Comparison of ENCODE assay signal across 8 cellular contexts in the genomic region with DNA sequence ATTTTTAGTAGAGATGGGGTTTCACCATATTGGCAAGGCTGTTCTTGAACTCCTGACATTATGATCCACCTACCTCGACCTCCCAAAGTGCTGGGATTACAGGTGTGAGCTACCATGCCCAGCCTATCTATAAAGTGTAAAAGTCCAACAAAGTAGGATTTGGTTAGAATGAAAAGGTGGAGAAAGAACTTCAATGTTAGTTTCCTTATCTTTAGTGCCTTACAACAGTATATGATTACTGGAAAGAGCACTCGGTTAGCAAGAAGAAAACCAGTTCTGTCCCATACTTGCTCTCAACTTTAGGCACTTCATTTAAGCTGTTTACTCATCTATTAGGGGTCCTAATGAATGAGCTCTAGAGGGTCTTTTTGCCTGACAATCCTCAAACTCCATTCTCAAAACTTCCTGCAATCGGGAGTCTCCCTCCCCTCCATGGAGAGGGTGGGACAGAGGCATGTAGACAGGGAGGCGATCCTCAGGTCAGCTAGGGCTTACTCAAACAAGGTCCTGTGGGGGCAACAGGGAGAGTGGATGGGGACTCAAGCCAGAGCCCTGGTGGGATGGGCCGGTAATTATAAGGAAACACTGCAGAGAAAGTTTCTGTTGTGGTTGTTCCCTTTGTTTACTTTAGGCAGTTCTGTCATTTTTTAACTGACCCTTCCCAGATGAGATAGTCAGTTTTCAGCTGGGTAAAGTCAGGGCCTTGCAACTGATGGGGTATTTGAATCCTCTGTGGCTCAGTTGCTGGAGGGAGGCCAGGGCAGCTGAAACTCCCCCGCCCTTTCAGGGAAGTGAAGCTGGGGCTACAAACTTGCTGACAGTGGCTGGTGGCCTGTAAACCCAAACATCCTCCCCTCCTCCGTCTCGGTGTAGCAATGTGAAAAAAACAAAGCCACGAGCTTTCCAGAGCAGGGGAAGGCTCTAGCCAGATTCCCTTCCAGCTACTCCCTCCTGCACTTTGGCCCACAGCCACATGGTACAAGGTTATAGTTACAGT.
DNase-seq lines count a peak whose midpoint lies in the region; ATAC-seq, FAIRE-seq and TF ChIP-seq lines count a peak whose summit lies in the region.
"Not testable (repeated sequence)": the region's sequence is repeated elsewhere in the genome, so short reads cannot be mapped to it uniquely, and the experiment has no call there.

No MANE protein-coding gene starts in this region.

- H3K4me1 ChIP-seq in gastroesophageal sphincter, right lobe of liver, upper lobe of left lung: not testable (repeated sequence)

- no CpG with 5 or more reads among the region's 9 CpGs for WGBS in gastroesophageal sphincter (ENCODE audit: low coverage in 1 of 2), 2 donors
- WGBS in right lobe of liver (ENCODE audit: insufficient coverage, low coverage, low lambda C conversion rate, missing lambda C conversion rate): no CpG with 5 or more reads among the region's 9 CpGs
- no CpG with 5 or more reads among the region's 9 CpGs for WGBS in upper lobe of left lung, 2 donors

- not testable (repeated sequence) for TF ChIP-seq POLR2A in GM12891 (IDR thresholded peaks at IDR 0.05; ENCODE audit: low read depth, low read length); gastroesophageal sphincter (IDR thresholded peaks at IDR 0.05); right lobe of liver (IDR thresholded peaks at IDR 0.05); upper lobe of left lung (IDR thresholded peaks at IDR 0.05)

- DNase-seq in GM12891 (ENCODE audit: insufficient read length, low spot score); GM19239 (ENCODE audit: insufficient read length, low spot score); HTR-8/SVneo (ENCODE audit: insufficient read length, low spot score); right lobe of liver; upper lobe of left lung: not testable (repeated sequence)

- not testable (repeated sequence) for H3K9me3 ChIP-seq in gastroesophageal sphincter, right lobe of liver, upper lobe of left lung

- ATAC-seq in GM21723 (IDR thresholded peaks at IDR 0.05; ENCODE audit: unreplicated experiment) (peak; percentile 55), HG02981 (IDR thresholded peaks at IDR 0.05; ENCODE audit: unreplicated experiment) (peak; percentile 67), gastroesophageal sphincter (peak; percentile 78), right lobe of liver (peak; percentile 69 to 81 (median 78)), upper lobe of left lung (ENCODE audit: low FRiP score in 2 of 2) (peak; percentile 74 to 87)

- H3K4me3 ChIP-seq in gastroesophageal sphincter, right lobe of liver, upper lobe of left lung: not testable (repeated sequence)

- intact Hi-C loops in right lobe of liver (cut with DNase I): not testable (repeated sequence)

- H3K36me3 ChIP-seq in gastroesophageal sphincter, right lobe of liver, upper lobe of left lung: not testable (repeated sequence)

- not testable (repeated sequence) for H3K27me3 ChIP-seq in gastroesophageal sphincter, right lobe of liver, upper lobe of left lung

- TF ChIP-seq CTCF in gastroesophageal sphincter (IDR thresholded peaks at IDR 0.05); right lobe of liver (IDR thresholded peaks at IDR 0.05); upper lobe of left lung (IDR thresholded peaks at IDR 0.05): not testable (repeated sequence)

- FAIRE-seq in GM12891 (lab: Jason Lieb, UNC): peak; percentile 94
- FAIRE-seq in GM19239 (lab: Jason Lieb, UNC): peak; percentile 58
- peak; percentile 23 for FAIRE-seq in HTR-8/SVneo (lab: Jason Lieb, UNC)

- not testable (repeated sequence) for H3K27ac ChIP-seq in gastroesophageal sphincter, right lobe of liver, upper lobe of left lung

- not testable (repeated sequence) for TF ChIP-seq EP300 in gastroesophageal sphincter (IDR thresholded peaks at IDR 0.05); upper lobe of left lung (IDR thresholded peaks at IDR 0.05)
